Comparison of ENCODE assay signal across 17 cellular contexts in the genomic region with DNA sequence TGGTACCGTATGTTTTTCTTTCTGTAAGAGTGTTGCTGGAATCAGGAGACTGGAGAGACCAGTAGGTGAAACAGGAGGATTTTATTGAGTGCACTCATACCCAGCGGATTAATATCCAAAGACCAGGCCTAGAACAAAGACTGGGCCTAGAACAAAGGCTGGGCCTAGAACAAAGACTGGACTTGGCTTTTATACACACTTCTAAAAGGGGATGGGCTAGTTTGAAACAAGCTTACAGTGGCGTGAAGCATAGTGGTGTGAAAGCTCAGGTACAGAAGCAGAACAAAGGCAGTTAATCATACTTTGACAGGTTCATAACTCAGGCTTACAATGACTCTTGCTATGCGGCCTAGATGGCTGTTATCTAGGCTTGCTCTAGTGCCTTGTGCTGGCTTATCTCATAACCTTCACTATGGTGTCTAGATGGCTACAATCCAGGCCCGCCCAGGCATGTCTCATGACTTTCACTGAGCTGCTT.
A peak's percentile ranks its signal among the peaks of the same experiment; 100 is the strongest.
DNase-seq lines count a peak whose midpoint lies in the region; ATAC-seq, FAIRE-seq and TF ChIP-seq lines count a peak whose summit lies in the region.
"Had no signal": no experiment of that assay in that cellular context is flagged by ENCODE, and none has a peak within 500 bp of the region (broad histone marks: within the 10 kb centered on the region; RNA-seq: fewer than 3 reads in every experiment).

No MANE protein-coding gene starts in this region.

- H3K27ac Mint-ChIP-seq in Calu3 (ENCODE audit: unreplicated experiment): peak overlapping the region; percentile 64
- no peak overlapping the region for H3K27ac Mint-ChIP-seq in natural killer cell

- FAIRE-seq in K562 (lab: Jason Lieb, UNC): peak; percentile 77

- H3K9me2 ChIP-seq in Karpas-422 (replicated peaks; ENCODE audit: insufficient read depth, low read length): no peaks in the 10 kb centered on the region

- DNase-seq in Calu3 (peak; percentile 2), Karpas-422 (peak; percentile 48), K562 (ENCODE audit: extremely low read depth in 1 of 4, low spot score in 3 of 4) (peak; percentile 35 to 90 (median 56)), iPS DF 6.9 (ENCODE audit: low read depth, low spot score) (peak; percentile 9), natural killer cell (no peak), NK-92 (lab: John Stamatoyannopoulos, UW; ENCODE audit: unreplicated experiment) (no peak)
- DNase-seq: activated CD4-positive, CD25-positive, alpha-beta regulatory T cell treated with anti-CD3 and anti-CD28 coated beads, Interleukin-2, amount 50 U/mL, for 72 hours; activated T-cell treated with anti-CD3 and anti-CD28 coated beads, Interleukin-2, amount 50 U/mL, for 4 hours; amygdala; effector CD4-positive, alpha-beta T cell; GF-D8; GOT3; left ventricle myocardium inferior; MV-4-11 had no signal

- H3K9me3 ChIP-seq in Karpas-422 (ENCODE audit: low read length): peaks cover 27% of the 10 kb centered on the region
- peaks cover 36% of the 10 kb centered on the region for H3K9me3 ChIP-seq in K562 (replicated peaks; ENCODE audit: control insufficient read depth, insufficient read depth, low read depth, low read length)
- H3K9me3 ChIP-seq in iPS DF 6.9 (ENCODE audit: control insufficient read depth, insufficient read depth, low read length): peaks cover 2% of the 10 kb centered on the region

- H3K4me3 ChIP-seq in Karpas-422 (ENCODE audit: low read length): no peak overlapping the region
- H3K4me3 ChIP-seq in K562: no peak overlapping the region
- no peak overlapping the region for H3K4me3 ChIP-seq in iPS DF 6.9 (ENCODE audit: low read length)
- H3K4me3 ChIP-seq: left ventricle myocardium inferior had no signal

- H3K4me1 ChIP-seq in Karpas-422 (ENCODE audit: low read length) (no peaks in the 10 kb centered on the region), K562 (replicated peaks in 1 of 2; ENCODE audit: control insufficient read depth in 2 of 2, insufficient read depth in 2 of 2, low read length in 2 of 2) (no peaks in the 10 kb centered on the region; a peak in 1 of 5 replicates), iPS DF 6.9 (ENCODE audit: control insufficient read depth, insufficient read depth, low read length) (no peaks in the 10 kb centered on the region)
- H3K4me1 ChIP-seq: left ventricle myocardium inferior had no signal

- H3K4me2 ChIP-seq in Karpas-422 (ENCODE audit: low read depth, low read length, poor library complexity, severe bottlenecking) (no peak overlapping the region), K562 (ENCODE audit: insufficient read depth, low read length) (no peak overlapping the region)

- POLR2A ChIA-PET in K562 (lab: Yijun Ruan, JAX): interaction anchor here (1.2 kb wide), 1 partner anchor 68 kb away, joined by 3 read pairs; the partner anchor contains the start of gene TRIM24

- H3K9ac ChIP-seq in Karpas-422 (ENCODE audit: low read length) (no peak overlapping the region), K562 (ENCODE audit: insufficient read depth in 1 of 2, low read depth in 2 of 2, low read length in 2 of 2) (no peak overlapping the region)

- CTCF ChIA-PET in Calu3 (lab: Charles Lee): interaction anchor here (0.6 kb wide), 1 partner anchor 525 kb away, joined by 3 read pairs; no protein-coding TSS in a partner anchor
- CTCF ChIA-PET in K562 (lab: Yijun Ruan, JAX; ENCODE audit: low intra/inter-chr PET ratio): no interaction called here

- no peak for TF ChIP-seq POLR2A in K562 (conservative IDR thresholded peaks at IDR 0.05)

- H3K9me1 ChIP-seq in K562 (ENCODE audit: control insufficient read depth, insufficient read depth, low read length): no peaks in the 10 kb centered on the region

- H3K27me3 ChIP-seq in Karpas-422 (ENCODE audit: low read length) (no peaks in the 10 kb centered on the region), K562 (ENCODE audit: control insufficient read depth in 2 of 2, insufficient read depth in 2 of 2, low read length in 2 of 2) (no peaks in the 10 kb centered on the region), iPS DF 6.9 (ENCODE audit: control insufficient read depth, insufficient read depth, low read length) (no peaks in the 10 kb centered on the region)

- intact Hi-C loops in Calu3 (cut with micrococcal nuclease; ENCODE audit: unreplicated experiment): no loop called here
- intact Hi-C loops in K562 (cut with micrococcal nuclease): no loop called here
- intact Hi-C loops in natural killer cell (cut with micrococcal nuclease): no loop called here

- no peaks in the 10 kb centered on the region for H3K27me3 Mint-ChIP-seq in Calu3 (ENCODE audit: unreplicated experiment)
- H3K27me3 Mint-ChIP-seq in natural killer cell (ENCODE audit: low read depth in 2 of 2): no peaks in the 10 kb centered on the region
- H3K27me3 Mint-ChIP-seq: stimulated activated naive CD8-positive, alpha-beta T cell treated with anti-CD3 and anti-CD28 coated beads, Interleukin-15, amount 100 ng/mL, for 72 hours had no signal

- no peaks in the 10 kb centered on the region for H3K4me1 Mint-ChIP-seq in Calu3 (ENCODE audit: low read depth, unreplicated experiment)
- H3K4me1 Mint-ChIP-seq in natural killer cell: no peaks in the 10 kb centered on the region
- H3K4me1 Mint-ChIP-seq: neural crest cell; stimulated activated naive CD8-positive, alpha-beta T cell treated with anti-CD3 and anti-CD28 coated beads, Interleukin-15, amount 100 ng/mL, for 72 hours had no signal

- peak; percentile 20 for TF ChIP-seq EP300 in K562 (IDR thresholded peaks at IDR 0.05; ENCODE audit: low read length)

- H4K20me1 ChIP-seq in Karpas-422 (ENCODE audit: insufficient read depth, low read depth, low read length) (no peaks in the 10 kb centered on the region), K562 (replicated peaks; ENCODE audit: control insufficient read depth, insufficient read depth, low read length) (no peaks in the 10 kb centered on the region)

- ATAC-seq in K562: peak; percentile 95
- no peak for ATAC-seq in HG03196 (IDR thresholded peaks at IDR 0.05; ENCODE audit: unreplicated experiment)
- ATAC-seq in natural killer cell: no peak
- ATAC-seq: activated T-cell treated with anti-CD3 and anti-CD28 coated beads, Interleukin-2, amount 50 U/mL, for 4 hours; stimulated activated naive CD8-positive, alpha-beta T cell treated with anti-CD3 and anti-CD28 coated beads, Interleukin-15, amount 100 ng/mL, for 72 hours had no signal

- H3K36me3 ChIP-seq in Karpas-422 (ENCODE audit: insufficient read depth, low read length) (peaks cover 69% of the 10 kb centered on the region), K562 (ENCODE audit: control insufficient read depth, insufficient read depth, low read length) (peaks cover 69% of the 10 kb centered on the region), iPS DF 6.9 (ENCODE audit: control insufficient read depth, insufficient read depth, low read length) (peaks cover 12% of the 10 kb centered on the region; the same call in 1 of the 2 replicates)

- in situ Hi-C loops in K562 (cut with MboI): no loop called here

- H3K27ac ChIP-seq in Karpas-422 (ENCODE audit: low read length): no peak overlapping the region
- peak overlapping the region; percentile 26; the same call in 2 of the 3 replicates for H3K27ac ChIP-seq in K562 (ENCODE audit: extremely low read depth, low read depth, low read length)
- no peak overlapping the region for H3K27ac ChIP-seq in iPS DF 6.9 (ENCODE audit: low read length)
- H3K27ac ChIP-seq: left ventricle myocardium inferior had no signal

- no TSS peak for BruUV-seq in Calu3 (replicated peaks; lab: Mats Ljungman, UMichigan)
- BruUV-seq in K562 (replicated peaks; lab: Mats Ljungman, UMichigan): no TSS peak

- H2AFZ ChIP-seq in Karpas-422 (ENCODE audit: low read length) (no peak overlapping the region), K562 (ENCODE audit: low read depth, low read length) (no peak overlapping the region)

- H3K36me3 Mint-ChIP-seq in Calu3 (ENCODE audit: insufficient read depth, unreplicated experiment): peaks cover 17% of the 10 kb centered on the region
- peaks cover 27% of the 10 kb centered on the region for H3K36me3 Mint-ChIP-seq in natural killer cell

- H3K9me3 Mint-ChIP-seq in Calu3 (ENCODE audit: low read depth, unreplicated experiment) (peaks cover 6% of the 10 kb centered on the region), natural killer cell (peaks cover 5 to 8% of the 10 kb centered on the region in 2 donors)

- 0 out of 2 replicates have a peak, but pooled peaks cover 7% of the 10 kb centered on the region for H3K79me2 ChIP-seq in Karpas-422 (ENCODE audit: low read length)
- H3K79me2 ChIP-seq in K562 (ENCODE audit: control insufficient read depth, insufficient read depth, low read length): peaks cover 3% of the 10 kb centered on the region; the same call in 1 of the 3 replicates

- 58% methylated on average over 5 of the region's 5 CpGs for WGBS in K562 (ENCODE audit: insufficient coverage, low coverage, missing lambda C conversion rate)
- no CpG with 5 or more reads among the region's 5 CpGs for WGBS in iPS DF 6.9 (ENCODE audit: insufficient coverage, insufficient read length)

- TF ChIP-seq RAD21 in K562 (CRISPR knock-in tag; conservative IDR thresholded peaks at IDR 0.05 in 1 of 2, IDR thresholded peaks at IDR 0.05 in 1 of 2): 0 out of 4 replicates have a peak, but pooled peaks of 1 of the 2 experiments have one; percentile 22

- H3K4me3 Mint-ChIP-seq in Calu3 (ENCODE audit: low read depth, unreplicated experiment) (no peak overlapping the region), natural killer cell (no peak overlapping the region)
- H3K4me3 Mint-ChIP-seq: activated T-cell treated with anti-CD3 and anti-CD28 coated beads, Interleukin-2, amount 50 U/mL, for 4 hours; neural crest cell; stimulated activated naive CD8-positive, alpha-beta T cell treated with anti-CD3 and anti-CD28 coated beads, Interleukin-15, amount 100 ng/mL, for 72 hours had no signal

- no peak for TF ChIP-seq CTCF in Calu3 (IDR thresholded peaks at IDR 0.05; ENCODE audit: unreplicated experiment)
- TF ChIP-seq CTCF in K562 (IDR thresholded peaks at IDR 0.05 in 2 of 3, conservative IDR thresholded peaks at IDR 0.05 in 1 of 3; ENCODE audit: insufficient read depth in 2 of 3, low read depth in 1 of 3, low read length in 3 of 3): no peak
- no peak for TF ChIP-seq CTCF in natural killer cell (IDR thresholded peaks at IDR 0.05)

TF ChIP-seq in K562, 482 proteins besides CTCF, POLR2A, EP300 and RAD21 (continues in another document):
- TF ChIP-seq, protein P1, sequence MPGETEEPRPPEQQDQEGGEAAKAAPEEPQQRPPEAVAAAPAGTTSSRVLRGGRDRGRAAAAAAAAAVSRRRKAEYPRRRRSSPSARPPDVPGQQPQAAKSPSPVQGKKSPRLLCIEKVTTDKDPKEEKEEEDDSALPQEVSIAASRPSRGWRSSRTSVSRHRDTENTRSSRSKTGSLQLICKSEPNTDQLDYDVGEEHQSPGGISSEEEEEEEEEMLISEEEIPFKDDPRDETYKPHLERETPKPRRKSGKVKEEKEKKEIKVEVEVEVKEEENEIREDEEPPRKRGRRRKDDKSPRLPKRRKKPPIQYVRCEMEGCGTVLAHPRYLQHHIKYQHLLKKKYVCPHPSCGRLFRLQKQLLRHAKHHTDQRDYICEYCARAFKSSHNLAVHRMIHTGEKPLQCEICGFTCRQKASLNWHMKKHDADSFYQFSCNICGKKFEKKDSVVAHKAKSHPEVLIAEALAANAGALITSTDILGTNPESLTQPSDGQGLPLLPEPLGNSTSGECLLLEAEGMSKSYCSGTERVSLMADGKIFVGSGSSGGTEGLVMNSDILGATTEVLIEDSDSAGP (CRISPR knock-in tag; IDR thresholded peaks at IDR 0.05): no peak
- TF ChIP-seq POLR2AphosphoS2 (IDR thresholded peaks at IDR 0.05; ENCODE audit: low read length) (no peak), NFATC3 (IDR thresholded peaks at IDR 0.05) (peak; percentile 76; the same call in 1 of the 2 replicates)

Comparison
In these comparisons a context has a peak if more than half of its experiments do, and no peak if none do; other contexts are left out.
1. DNase-seq: peak in Calu3 (single experiment), Karpas-422 (single experiment), K562 (4 of 4) and iPS DF 6.9 (single experiment); none in natural killer cell (single experiment) and NK-92 (single experiment).